In the genomic region with DNA sequence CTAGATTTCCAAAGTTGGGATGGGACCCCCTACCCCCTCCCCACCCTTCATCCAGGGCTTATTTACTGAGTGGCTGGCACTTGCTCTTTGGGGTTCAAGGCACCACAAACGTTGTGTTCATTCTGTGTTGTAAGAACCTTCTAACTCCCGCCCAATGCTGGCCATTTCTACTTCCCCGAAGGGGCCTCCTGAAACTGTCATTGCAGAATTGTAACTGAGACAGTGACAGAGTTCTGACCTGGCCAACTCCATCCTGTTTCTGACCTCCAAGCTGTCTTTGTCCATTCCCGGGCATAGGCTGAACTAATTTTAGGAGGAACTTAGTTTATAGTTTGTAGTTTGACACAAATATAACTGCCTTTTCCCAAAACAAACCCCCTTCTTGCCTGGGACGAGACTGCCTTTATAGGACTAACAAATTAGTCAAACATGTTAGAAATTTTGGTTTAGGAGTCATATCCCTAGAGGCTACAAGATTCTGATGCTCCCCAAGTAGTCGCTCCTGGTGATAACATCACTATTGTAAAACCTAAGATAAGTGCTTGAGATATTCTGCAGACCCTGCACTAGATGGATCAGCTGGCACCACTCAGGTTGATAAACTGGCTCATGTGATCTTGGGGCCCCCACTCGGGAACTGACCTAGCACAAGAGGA, we compare ENCODE assay signal across 1 cellular context.
TF ChIP-seq lines count a peak whose summit lies in the region.

No MANE protein-coding gene starts in this region.

TF ChIP-seq in GM12878, 131 proteins besides CTCF, POLR2A, EP300 and RAD21 (continued from another document):
- TF ChIP-seq, protein P1, sequence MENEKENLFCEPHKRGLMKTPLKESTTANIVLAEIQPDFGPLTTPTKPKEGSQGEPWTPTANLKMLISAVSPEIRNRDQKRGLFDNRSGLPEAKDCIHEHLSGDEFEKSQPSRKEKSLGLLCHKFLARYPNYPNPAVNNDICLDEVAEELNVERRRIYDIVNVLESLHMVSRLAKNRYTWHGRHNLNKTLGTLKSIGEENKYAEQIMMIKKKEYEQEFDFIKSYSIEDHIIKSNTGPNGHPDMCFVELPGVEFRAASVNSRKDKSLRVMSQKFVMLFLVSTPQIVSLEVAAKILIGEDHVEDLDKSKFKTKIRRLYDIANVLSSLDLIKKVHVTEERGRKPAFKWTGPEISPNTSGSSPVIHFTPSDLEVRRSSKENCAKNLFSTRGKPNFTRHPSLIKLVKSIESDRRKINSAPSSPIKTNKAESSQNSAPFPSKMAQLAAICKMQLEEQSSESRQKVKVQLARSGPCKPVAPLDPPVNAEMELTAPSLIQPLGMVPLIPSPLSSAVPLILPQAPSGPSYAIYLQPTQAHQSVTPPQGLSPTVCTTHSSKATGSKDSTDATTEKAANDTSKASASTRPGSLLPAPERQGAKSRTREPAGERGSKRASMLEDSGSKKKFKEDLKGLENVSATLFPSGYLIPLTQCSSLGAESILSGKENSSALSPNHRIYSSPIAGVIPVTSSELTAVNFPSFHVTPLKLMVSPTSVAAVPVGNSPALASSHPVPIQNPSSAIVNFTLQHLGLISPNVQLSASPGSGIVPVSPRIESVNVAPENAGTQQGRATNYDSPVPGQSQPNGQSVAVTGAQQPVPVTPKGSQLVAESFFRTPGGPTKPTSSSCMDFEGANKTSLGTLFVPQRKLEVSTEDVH (IDR thresholded peaks at IDR 0.05; ENCODE audit: low read depth, partially characterized antibody), result no peak
- TF ChIP-seq TCF12 (IDR thresholded peaks at IDR 0.05; ENCODE audit: low read depth, low read length) (no peak), RB1 (IDR thresholded peaks at IDR 0.05; ENCODE audit: borderline replicate concordance) (no peak), STAT3 (IDR thresholded peaks at IDR 0.05; ENCODE audit: low read depth, low read length) (no peak), EGR1 (IDR thresholded peaks at IDR 0.05; ENCODE audit: borderline replicate concordance in 1 of 2, low read depth in 2 of 2, low read length in 2 of 2) (no peak), NFXL1 (IDR thresholded peaks at IDR 0.05; ENCODE audit: borderline replicate concordance) (no peak), TBL1XR1 (IDR thresholded peaks at IDR 0.05; ENCODE audit: low read depth, low read length) (no peak)
- TF ChIP-seq, protein P2, sequence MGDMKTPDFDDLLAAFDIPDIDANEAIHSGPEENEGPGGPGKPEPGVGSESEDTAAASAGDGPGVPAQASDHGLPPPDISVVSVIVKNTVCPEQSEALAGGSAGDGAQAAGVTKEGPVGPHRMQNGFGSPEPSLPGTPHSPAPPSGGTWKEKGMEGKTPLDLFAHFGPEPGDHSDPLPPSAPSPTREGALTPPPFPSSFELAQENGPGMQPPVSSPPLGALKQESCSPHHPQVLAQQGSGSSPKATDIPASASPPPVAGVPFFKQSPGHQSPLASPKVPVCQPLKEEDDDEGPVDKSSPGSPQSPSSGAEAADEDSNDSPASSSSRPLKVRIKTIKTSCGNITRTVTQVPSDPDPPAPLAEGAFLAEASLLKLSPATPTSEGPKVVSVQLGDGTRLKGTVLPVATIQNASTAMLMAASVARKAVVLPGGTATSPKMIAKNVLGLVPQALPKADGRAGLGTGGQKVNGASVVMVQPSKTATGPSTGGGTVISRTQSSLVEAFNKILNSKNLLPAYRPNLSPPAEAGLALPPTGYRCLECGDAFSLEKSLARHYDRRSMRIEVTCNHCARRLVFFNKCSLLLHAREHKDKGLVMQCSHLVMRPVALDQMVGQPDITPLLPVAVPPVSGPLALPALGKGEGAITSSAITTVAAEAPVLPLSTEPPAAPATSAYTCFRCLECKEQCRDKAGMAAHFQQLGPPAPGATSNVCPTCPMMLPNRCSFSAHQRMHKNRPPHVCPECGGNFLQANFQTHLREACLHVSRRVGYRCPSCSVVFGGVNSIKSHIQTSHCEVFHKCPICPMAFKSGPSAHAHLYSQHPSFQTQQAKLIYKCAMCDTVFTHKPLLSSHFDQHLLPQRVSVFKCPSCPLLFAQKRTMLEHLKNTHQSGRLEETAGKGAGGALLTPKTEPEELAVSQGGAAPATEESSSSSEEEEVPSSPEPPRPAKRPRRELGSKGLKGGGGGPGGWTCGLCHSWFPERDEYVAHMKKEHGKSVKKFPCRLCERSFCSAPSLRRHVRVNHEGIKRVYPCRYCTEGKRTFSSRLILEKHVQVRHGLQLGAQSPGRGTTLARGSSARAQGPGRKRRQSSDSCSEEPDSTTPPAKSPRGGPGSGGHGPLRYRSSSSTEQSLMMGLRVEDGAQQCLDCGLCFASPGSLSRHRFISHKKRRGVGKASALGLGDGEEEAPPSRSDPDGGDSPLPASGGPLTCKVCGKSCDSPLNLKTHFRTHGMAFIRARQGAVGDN (IDR thresholded peaks at IDR 0.05), result no peak
